In genomic region chr11:57656936-57657289, GRCh38 we compare ENCODE assay signal across 8 cellular contexts. TPM values are rescaled to one million over a fixed set of nuclear protein-coding genes. Genes with fewer than 3 reads are reported as not detected.
A peak's percentile ranks its signal among the peaks of the same experiment; 100 is the strongest.
DNase-seq lines count a peak whose midpoint lies in the region; ATAC-seq and TF ChIP-seq lines count a peak whose summit lies in the region.

No MANE protein-coding gene starts in this region.

- H3K36me3 ChIP-seq in SK-N-MC (ENCODE audit: insufficient read depth, low read length) (peaks cover 23% of the 10 kb centered on the region), fibroblast of lung (ENCODE audit: control insufficient read depth, insufficient read depth, low read length) (peaks cover 7% of the 10 kb centered on the region), psoas muscle (ENCODE audit: insufficient read depth in 1 of 2, low read depth in 1 of 2) (peaks cover 5 to 28% of the 10 kb centered on the region in 2 donors)

- DNase-seq in SK-N-MC (ENCODE audit: low read depth, low spot score) (no peak), fibroblast of lung (ENCODE audit: low read depth in 2 of 2) (no peak), psoas muscle (no peak), NCI-H1048 (lab: John Stamatoyannopoulos, UW) (no peak), RKO (ENCODE audit: low spot score) (no peak)

- H3K4me2 ChIP-seq in fibroblast of lung (ENCODE audit: extremely low read depth, insufficient read depth, low read length) = peak overlapping the region; percentile 91

- intact Hi-C loops in psoas muscle (cut with DNase I) = no loop called here

- H3K4me1 ChIP-seq in fibroblast of lung (ENCODE audit: control insufficient read depth, extremely low read depth, insufficient read depth, low read length) (peaks cover 4% of the 10 kb centered on the region), psoas muscle (peaks cover 17% of the 10 kb centered on the region)

- peaks cover 18% of the 10 kb centered on the region for H3K79me2 ChIP-seq in fibroblast of lung (ENCODE audit: control insufficient read depth, insufficient read depth, low read length)

- H3K9me3 ChIP-seq in SK-N-MC (ENCODE audit: low read depth, low read length) (no peaks in the 10 kb centered on the region), fibroblast of lung (ENCODE audit: control insufficient read depth, insufficient read depth, low read depth, low read length) (no peaks in the 10 kb centered on the region), psoas muscle (no peaks in the 10 kb centered on the region)

- 5 to 8% (median 7%) methylated on average over 4 of the region's 4 CpGs for WGBS in psoas muscle, 3 donors

- ATAC-seq in psoas muscle (peak in 2 of 4 donors; percentile 0 to 1), GM21381 (IDR thresholded peaks at IDR 0.05; ENCODE audit: unreplicated experiment) (no peak), GM21825 (IDR thresholded peaks at IDR 0.05; ENCODE audit: unreplicated experiment) (no peak)

- no peak for TF ChIP-seq CTCF in fibroblast of lung (conservative IDR thresholded peaks at IDR 0.05 in 1 of 2, IDR thresholded peaks at IDR 0.05 in 1 of 2; ENCODE audit: low read depth in 1 of 2, low read length in 2 of 2)
- no peak for TF ChIP-seq CTCF in psoas muscle (IDR thresholded peaks at IDR 0.05)

- H3K27ac ChIP-seq in SK-N-MC (no peak overlapping the region), fibroblast of lung (ENCODE audit: insufficient read depth, low read length) (peak overlapping the region; percentile 83), psoas muscle (peak overlapping the region; percentile 85)

- peak overlapping the region; percentile 88 for H2AFZ ChIP-seq in fibroblast of lung (ENCODE audit: low read length)

- H3K27me3 ChIP-seq in fibroblast of lung (ENCODE audit: control insufficient read depth, insufficient read depth, low read length) (no peaks in the 10 kb centered on the region), psoas muscle (ENCODE audit: insufficient read depth in 3 of 3, low read length in 2 of 3) (no peaks in the 10 kb centered on the region)

- H3K9ac ChIP-seq in SK-N-MC (ENCODE audit: insufficient read length) = peak overlapping the region; percentile 76
- peak overlapping the region; percentile 78 for H3K9ac ChIP-seq in fibroblast of lung (ENCODE audit: insufficient read depth, low read length)

- peak overlapping the region; percentile 69; the same call in 1 of the 2 replicates for H3K4me3 ChIP-seq in GM08714 (ENCODE audit: low read length)
- peak overlapping the region; percentile 85 for H3K4me3 ChIP-seq in SK-N-MC
- peak overlapping the region; percentile 51 to 95 (median 75) for H3K4me3 ChIP-seq in fibroblast of lung (replicated peaks in 1 of 4; ENCODE audit: control extremely low read depth in 1 of 4, insufficient read depth in 1 of 4, low read depth in 3 of 4, low read length in 4 of 4)
- peak overlapping the region; percentile 76 for H3K4me3 ChIP-seq in psoas muscle

- no peaks in the 10 kb centered on the region for H4K20me1 ChIP-seq in fibroblast of lung (ENCODE audit: control insufficient read depth, extremely low read depth, insufficient read depth, low read length)

RNA-seq across cellular contexts. Expression of gene CLP1, which starts 0.6 kb away (rescaled TPM):
- total RNA-seq in fibroblast of lung (13.2 and 17.2 TPM in 2 replicates), psoas muscle (10 to 100 TPM in 2 of 4 donors, 1 to 10 TPM in 2; 6.8 to 11.6 (median 9.2) TPM)
- polyA plus RNA-seq in fibroblast of lung (24.1 and 31.5 TPM in 2 replicates), psoas muscle (10 to 100 TPM in 2 of 3 donors, 1 to 10 TPM in 1; 9.6 to 16.9 (median 14.3) TPM)
- polyA plus RNA-seq in fibroblast of lung (2012) = 10.7 and 15.2 TPM in 2 replicates
- polyA minus RNA-seq in fibroblast of lung (ENCODE audit: low replicate concordance) = 11.3 and 25.0 TPM in 2 replicates

RNA-seq across cellular contexts. Expression of gene YPEL4, which starts 7.2 kb away (rescaled TPM):
- total RNA-seq in fibroblast of lung = 1.5 and 2.3 TPM in 2 replicates
- polyA plus RNA-seq in fibroblast of lung = 0.10 and 0.59 TPM in 2 replicates
- 0.24 and 0.79 TPM in 2 replicates for polyA plus RNA-seq in fibroblast of lung (2012)
- 0.47 TPM in 1 of 2 replicates, not detected in the other for polyA minus RNA-seq in fibroblast of lung (ENCODE audit: low replicate concordance)
- under 1 TPM in 3 of 4 donors, not detected in 1; 0.21 to 0.90 (median 0.59) TPM for total RNA-seq in psoas muscle
- under 1 TPM; 0.08 to 0.18 (median 0.11) TPM for polyA plus RNA-seq in psoas muscle

RNA-seq across cellular contexts. Expression of gene ZDHHC5, which starts 11.0 kb away (rescaled TPM):
- total RNA-seq in fibroblast of lung (26.7 and 33.9 TPM in 2 replicates), psoas muscle (10 to 100 TPM; 35.2 to 63.5 (median 53.3) TPM)
- polyA plus RNA-seq in fibroblast of lung (58.9 and 69.8 TPM in 2 replicates), psoas muscle (10 to 100 TPM; 32.4 to 63.6 (median 58.0) TPM)
- polyA plus RNA-seq in fibroblast of lung (2012) = 40.5 and 46.5 TPM in 2 replicates
- 113 and 142 TPM in 2 replicates for polyA minus RNA-seq in fibroblast of lung (ENCODE audit: low replicate concordance)

RNA-seq across cellular contexts. Expression of gene MED19, which starts 55.1 kb away (rescaled TPM):
- total RNA-seq in fibroblast of lung = 15.2 and 16.0 TPM in 2 replicates
- 28.9 and 31.4 TPM in 2 replicates for polyA plus RNA-seq in fibroblast of lung
- polyA plus RNA-seq in fibroblast of lung (2012) = 21.2 and 24.4 TPM in 2 replicates
- 2.1 and 4.4 TPM in 2 replicates for polyA minus RNA-seq in fibroblast of lung (ENCODE audit: low replicate concordance)
- 10 to 100 TPM in 1 of 4 donors, 1 to 10 TPM in 3; 6.7 to 10.3 (median 7.4) TPM for total RNA-seq in psoas muscle
- polyA plus RNA-seq in psoas muscle = 10 to 100 TPM in 2 of 3 donors, 1 to 10 TPM in 1; 9.4 to 19.7 (median 13.9) TPM

RNA-seq across cellular contexts. Expression of gene TMX2, which starts 55.5 kb away (rescaled TPM):
- 55.7 and 62.8 TPM in 2 replicates for total RNA-seq in fibroblast of lung
- polyA plus RNA-seq in fibroblast of lung = 71.8 and 84.2 TPM in 2 replicates
- 61.5 and 79.5 TPM in 2 replicates for polyA plus RNA-seq in fibroblast of lung (2012)
- 93.9 and 95.7 TPM in 2 replicates for polyA minus RNA-seq in fibroblast of lung (ENCODE audit: low replicate concordance)
- total RNA-seq in psoas muscle = 10 to 100 TPM; 31.5 to 69.7 (median 51.1) TPM
- polyA plus RNA-seq in psoas muscle = 100 to 1,000 TPM in 2 of 3 donors, 10 to 100 TPM in 1; 55.4 to 192 (median 110) TPM
